Comparison of ENCODE assay signal across 9 cellular contexts in the genomic region with DNA sequence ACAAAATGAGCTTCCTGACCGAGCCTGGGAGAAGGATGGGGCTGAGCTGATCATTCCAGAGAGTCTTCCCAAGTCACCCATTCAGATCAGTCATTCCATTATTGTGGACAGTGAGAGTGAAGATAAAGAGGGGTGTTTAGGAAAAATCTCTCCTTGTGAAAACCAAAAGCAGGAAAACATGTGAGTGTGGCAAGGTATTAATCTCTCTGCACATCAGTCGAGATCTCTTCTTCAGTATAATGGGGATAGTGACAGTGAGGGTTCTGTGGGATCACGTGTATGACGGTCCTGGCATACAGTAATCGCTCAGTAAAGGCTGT. TPM values are rescaled to one million over a fixed set of nuclear protein-coding genes. Genes with fewer than 3 reads are reported as not detected.
DNase-seq lines count a peak whose midpoint lies in the region; ATAC-seq, FAIRE-seq and TF ChIP-seq lines count a peak whose summit lies in the region.
"Had no signal": no experiment of that assay in that cellular context is flagged by ENCODE, and none has a peak within 500 bp of the region (broad histone marks: within the 10 kb centered on the region; RNA-seq: fewer than 3 reads in every experiment).

No MANE protein-coding gene starts in this region.

- no peaks in the 10 kb centered on the region for H3K27me3 ChIP-seq in smooth muscle cell (ENCODE audit: low read depth)

- peak overlapping the region; percentile 77 to 91 (median 84) for H3K27ac Mint-ChIP-seq in immature natural killer cell

- H3F3A ChIP-seq in smooth muscle cell (ENCODE audit: low read depth): peaks cover 27% of the 10 kb centered on the region

- 25 to 66% (median 25%) methylated on average over 5 of the region's 5 CpGs for WGBS in adipose tissue, 3 donors
- 67% methylated on average over 5 of the region's 5 CpGs for WGBS in smooth muscle cell (ENCODE audit: low lambda C conversion rate)

- no peaks in the 10 kb centered on the region for H3K9me3 ChIP-seq in smooth muscle cell (replicated peaks; ENCODE audit: low read depth)

- H3K9ac ChIP-seq in smooth muscle cell (ENCODE audit: low read depth): peak overlapping the region; percentile 43

- H3K4me3 ChIP-seq in smooth muscle cell: no peak overlapping the region

- TF ChIP-seq CTCF in smooth muscle cell (IDR thresholded peaks at IDR 0.05; ENCODE audit: borderline replicate concordance, insufficient read depth, poor library complexity, severe bottlenecking): no peak

- H3K4me1 ChIP-seq in smooth muscle cell (ENCODE audit: low read depth): peaks cover 33% of the 10 kb centered on the region

- H3K36me3 ChIP-seq in smooth muscle cell (ENCODE audit: low read depth): no peaks in the 10 kb centered on the region

- peaks cover 0 to 5% (median 3%) of the 10 kb centered on the region in 3 donors for H3K36me3 Mint-ChIP-seq in immature natural killer cell

- H2AFZ ChIP-seq in smooth muscle cell (ENCODE audit: low read depth): no peak overlapping the region

- no peaks in the 10 kb centered on the region for H3K9me3 Mint-ChIP-seq in immature natural killer cell

- peaks cover 28% of the 10 kb centered on the region for H3K79me2 ChIP-seq in smooth muscle cell (ENCODE audit: low read depth)

- peaks cover 0 to 4% (median 2%) of the 10 kb centered on the region in 3 donors for H3K27me3 Mint-ChIP-seq in immature natural killer cell (ENCODE audit: low read depth in 3 of 3)

- H4K20me1 ChIP-seq in smooth muscle cell (ENCODE audit: low read depth): no peaks in the 10 kb centered on the region

- H3K4me3 Mint-ChIP-seq in immature natural killer cell: peak overlapping the region; percentile 79 to 90 (median 82)

- FAIRE-seq in GM19239 (lab: Jason Lieb, UNC): peak; percentile 68

- H3K27ac ChIP-seq in adipose tissue (ENCODE audit: low read depth, low read length) (peak overlapping the region; percentile 56), smooth muscle cell (ENCODE audit: low read depth) (peak overlapping the region; percentile 86)

- H3K4me1 Mint-ChIP-seq in immature natural killer cell: peaks cover 55 to 58% of the 10 kb centered on the region in 2 donors

- ATAC-seq in HG02610 (IDR thresholded peaks at IDR 0.05; ENCODE audit: unreplicated experiment): no peak
- no peak for ATAC-seq in GM18870 (IDR thresholded peaks at IDR 0.05; ENCODE audit: unreplicated experiment)
- no peak for ATAC-seq in GM19463 (IDR thresholded peaks at IDR 0.05; ENCODE audit: unreplicated experiment)

- DNase-seq in GM19239 (ENCODE audit: insufficient read length, low spot score) (no peak), immature natural killer cell (no peak), smooth muscle cell (lab: John Stamatoyannopoulos, UW; ENCODE audit: unreplicated experiment) (no peak), OCI-M2 (lab: John Stamatoyannopoulos, UW; ENCODE audit: unreplicated experiment) (no peak)
- DNase-seq: activated T-cell treated with anti-CD3 and anti-CD28 coated beads for 4 hours had no signal

- peak overlapping the region; percentile 73 for H3K4me2 ChIP-seq in smooth muscle cell

RNA-seq across cellular contexts. Expression of a gene that starts 35.4 kb away (rescaled TPM):
- polyA plus RNA-seq in adipose tissue: 10 to 100 TPM; 11.7 to 20.1 (median 15.4) TPM
- 10 to 100 TPM; 47.1 to 68.6 (median 48.5) TPM for polyA plus RNA-seq in immature natural killer cell
- total RNA-seq in smooth muscle cell: 101 and 117 TPM in 2 replicates
- 43.7 and 50.6 TPM in 2 replicates for polyA plus RNA-seq in smooth muscle cell

RNA-seq across cellular contexts. Expression of a gene that starts 37.5 kb away (rescaled TPM):
- polyA plus RNA-seq in adipose tissue: 1 to 10 TPM in 2 of 3 donors, under 1 TPM in 1; 0.45 to 4.3 (median 1.2) TPM
- not detected for polyA plus RNA-seq in immature natural killer cell
- not detected in 2 replicates for total RNA-seq in smooth muscle cell
- not detected in 2 replicates for polyA plus RNA-seq in smooth muscle cell
